8 cellular contexts compared by ENCODE assay signal in genomic region chr7:35035511-35035921, GRCh38. TPM values are rescaled to one million over a fixed set of nuclear protein-coding genes. Genes with fewer than 3 reads are reported as not detected.
A peak's percentile ranks its signal among the peaks of the same experiment; 100 is the strongest.
DNase-seq lines count a peak whose midpoint lies in the region; ATAC-seq, FAIRE-seq and TF ChIP-seq lines count a peak whose summit lies in the region.

No MANE protein-coding gene starts in this region.

- DNase-seq in MCF 10A (ENCODE audit: unreplicated experiment) (peak; percentile 58), breast epithelium (ENCODE audit: low spot score in 2 of 2) (no peak), NCI-H82 treated with DMSO at 0.1 percent for 48 hours (lab: John Stamatoyannopoulos, UW; ENCODE audit: unreplicated experiment) (peak; percentile 61), ascending aorta (ENCODE audit: low spot score in 2 of 2) (no peak), keratinocyte (ENCODE audit: low read depth, low spot score) (no peak), occipital lobe (lab: John Stamatoyannopoulos, UW) (no peak)

- BruUV-seq in MCF 10A (replicated peaks; lab: Mats Ljungman, UMichigan): no TSS peak

- CTCF ChIA-PET in MCF 10A (lab: Yijun Ruan, JAX): interaction anchor here (0.6 to 1.5 kb wide), 5 partner anchors 37 to 660 kb away, joined by 3 to 4 read pairs (median 4); no protein-coding TSS in a partner anchor

- H3K36me3 Mint-ChIP-seq in MCF 10A (ENCODE audit: insufficient read depth, unreplicated experiment): peaks cover 6% of the 10 kb centered on the region

- H3K9me3 Mint-ChIP-seq in MCF 10A (ENCODE audit: unreplicated experiment): no peaks in the 10 kb centered on the region

- no peak for TF ChIP-seq POLR2A in breast epithelium (IDR thresholded peaks at IDR 0.05)

- peaks cover 30% of the 10 kb centered on the region for H3K79me2 ChIP-seq in keratinocyte (ENCODE audit: control insufficient read depth, insufficient read depth, low read length)

- H3K4me3 ChIP-seq in breast epithelium (peak overlapping the region in 1 of 3 donors; percentile 85), ascending aorta (peak overlapping the region; percentile 64 to 78), keratinocyte (ENCODE audit: control insufficient read depth in 2 of 3, extremely low read depth in 1 of 3, insufficient read depth in 2 of 3, low read depth in 1 of 3, low read length in 3 of 3) (peak overlapping the region in 2 of 3 experiments; percentile 69 to 79)

- no peaks in the 10 kb centered on the region for H3K27me3 ChIP-seq in breast epithelium
- no peaks in the 10 kb centered on the region for H3K27me3 ChIP-seq in ascending aorta
- H3K27me3 ChIP-seq in keratinocyte (ENCODE audit: control insufficient read depth, extremely low read depth, insufficient read depth, low read length): no peaks in the 10 kb centered on the region

- H4K20me1 ChIP-seq in keratinocyte (ENCODE audit: control insufficient read depth, extremely low read depth, insufficient read depth, low read length): no peaks in the 10 kb centered on the region

- H3K9ac ChIP-seq in keratinocyte (ENCODE audit: control insufficient read depth, extremely low read depth, insufficient read depth, low read length): no peak overlapping the region

- H3K9me3 ChIP-seq in breast epithelium (no peaks in the 10 kb centered on the region), ascending aorta (no peaks in the 10 kb centered on the region), keratinocyte (ENCODE audit: control insufficient read depth, low read depth, low read length) (no peaks in the 10 kb centered on the region)

- H3K4me2 ChIP-seq in keratinocyte (ENCODE audit: control insufficient read depth, extremely low read depth, insufficient read depth, low read depth, low read length): peak overlapping the region; percentile 87

- dilution Hi-C loops in keratinocyte (cut with MboI; ENCODE audit: extremely low pct_ligation_motif_present, low sequenced_read_pairs): no loop called here

- H3K27ac ChIP-seq in breast epithelium: no peak overlapping the region
- peak overlapping the region; percentile 69 to 93 for H3K27ac ChIP-seq in ascending aorta
- peak overlapping the region; percentile 10 for H3K27ac ChIP-seq in keratinocyte (ENCODE audit: control insufficient read depth, insufficient read depth, low read length)

- H3K27ac Mint-ChIP-seq in MCF 10A (ENCODE audit: low read depth, unreplicated experiment): peak overlapping the region; percentile 77

- peak; percentile 19 for TF ChIP-seq CTCF in MCF 10A (IDR thresholded peaks at IDR 0.05; ENCODE audit: unreplicated experiment)
- no peak for TF ChIP-seq CTCF in breast epithelium (IDR thresholded peaks at IDR 0.05)
- TF ChIP-seq CTCF in ascending aorta (IDR thresholded peaks at IDR 0.05): no peak
- peak; percentile 18 to 64 (median 26) for TF ChIP-seq CTCF in keratinocyte (optimal IDR thresholded peaks at IDR 0.05 in 1 of 3, IDR thresholded peaks at IDR 0.05 in 1 of 3, conservative IDR thresholded peaks at IDR 0.05 in 1 of 3; ENCODE audit: extremely low read depth in 1 of 3, insufficient read depth in 2 of 3, low read length in 3 of 3)

- no peaks in the 10 kb centered on the region for H3K27me3 Mint-ChIP-seq in MCF 10A (ENCODE audit: insufficient read depth, unreplicated experiment)

- intact Hi-C loops in MCF 10A (cut with micrococcal nuclease) (loop anchor here (1.0 to 10.0 kb wide), 6 partner anchors 33 to 713 kb away; no protein-coding TSS in a partner anchor), breast epithelium (cut with DNase I; ENCODE audit: low total_unique reads) (no loop called here), ascending aorta (cut with DNase I) (loop anchor here (5.0 to 10.0 kb wide), 5 partner anchors 662 to 1908 kb away; partner anchors contain the start of genes ANLN, BBS9 and HERPUD2)

- H3K4me3 Mint-ChIP-seq in MCF 10A (ENCODE audit: unreplicated experiment): peak overlapping the region; percentile 90

- no peaks in the 10 kb centered on the region for H3K9me1 ChIP-seq in keratinocyte (ENCODE audit: control insufficient read depth, extremely low read depth, insufficient read depth, low read length)

- POLR2A ChIA-PET in MCF 10A (lab: Yijun Ruan, JAX): interaction anchor here (0.7 to 1.6 kb wide), 5 partner anchors 9 to 208 kb away, joined by 3 to 5 read pairs (median 4); no protein-coding TSS in a partner anchor

- H2AFZ ChIP-seq in keratinocyte (ENCODE audit: control insufficient read depth, low read length): peak overlapping the region; percentile 50

- H3K4me1 ChIP-seq in breast epithelium (no peaks in the 10 kb centered on the region), ascending aorta (peaks cover 0 to 5% of the 10 kb centered on the region in 2 donors), keratinocyte (ENCODE audit: control insufficient read depth, extremely low read depth, insufficient read depth, low read length) (peaks cover 25% of the 10 kb centered on the region)

- no peak for FAIRE-seq in keratinocyte (lab: Jason Lieb, UNC)

- H3K36me3 ChIP-seq in breast epithelium (no peaks in the 10 kb centered on the region), ascending aorta (no peaks in the 10 kb centered on the region), keratinocyte (ENCODE audit: control insufficient read depth in 2 of 2, extremely low read depth in 1 of 2, insufficient read depth in 2 of 2, low read length in 2 of 2) (no peaks in the 10 kb centered on the region)

- peaks cover 20% of the 10 kb centered on the region for H3K4me1 Mint-ChIP-seq in MCF 10A (ENCODE audit: insufficient read depth, unreplicated experiment)

- ATAC-seq in HG02884 (IDR thresholded peaks at IDR 0.05; ENCODE audit: unreplicated experiment) (peak; percentile 18), HG03520 (IDR thresholded peaks at IDR 0.05; ENCODE audit: unreplicated experiment) (no peak)

RNA-seq across cellular contexts. Expression of gene DPY19L1, which starts 1.8 kb away (rescaled TPM):
- 9.0 and 18.5 TPM in 2 replicates for total RNA-seq in MCF 10A (2022)
- 10 to 100 TPM; 14.1 to 18.2 (median 17.4) TPM for total RNA-seq in breast epithelium
- total RNA-seq in ascending aorta: 190 TPM
- polyA plus RNA-seq in keratinocyte: 11.9 to 29.2 TPM (median 17.4 TPM) in 3 replicates
- polyA plus RNA-seq in keratinocyte (2011; ENCODE audit: low read depth): 3.3 TPM
- polyA plus RNA-seq in keratinocyte (2011; cell fraction: cytosol; rRNA removed): 5.1 and 9.1 TPM in 2 replicates
- 14.1 and 19.3 TPM in 2 replicates for polyA plus RNA-seq in keratinocyte (2011; cell fraction: nucleus; rRNA removed)
- polyA plus RNA-seq in keratinocyte (2012; ENCODE audit: low replicate concordance): 3.5 and 14.1 TPM in 2 replicates
- polyA minus RNA-seq in keratinocyte: 7.9 to 30.2 TPM (median 11.5 TPM) in 3 replicates
- 10.6 TPM for polyA minus RNA-seq in keratinocyte (2011; cell fraction: cytosol; rRNA and poly(A)+ RNA removed)
- 19.1 and 38.9 TPM in 2 replicates for polyA minus RNA-seq in keratinocyte (2011; cell fraction: nucleus; rRNA and poly(A)+ RNA removed)
- 88.0 TPM for total RNA-seq in occipital lobe

Comparison
In these comparisons a context has a peak if more than half of its experiments do, and no peak if none do; other contexts are left out.
1. DNase-seq: peak in MCF 10A (single experiment) and NCI-H82 treated with DMSO at 0.1 percent for 48 hours (single experiment); none in breast epithelium (0 of 2), ascending aorta (0 of 2), keratinocyte (single experiment) and occipital lobe (single experiment).
2. CTCF ChIP-seq: peak in MCF 10A (single experiment) and keratinocyte (3 of 3); none in breast epithelium (0 of 3) and ascending aorta (0 of 3).
3. H3K27ac ChIP-seq: peak in ascending aorta (2 of 2) and keratinocyte (single experiment); none in breast epithelium (0 of 2).